In genomic region chr3:20181276-20181675, GRCh38 we compare ENCODE assay signal across 21 cellular contexts. TPM values are rescaled to one million over a fixed set of nuclear protein-coding genes. Genes with fewer than 3 reads are reported as not detected.
DNase-seq lines count a peak whose midpoint lies in the region; ATAC-seq and TF ChIP-seq lines count a peak whose summit lies in the region.
"Had no signal": no experiment of that assay in that cellular context is flagged by ENCODE, and none has a peak within 500 bp of the region (broad histone marks: within the 10 kb centered on the region; RNA-seq: fewer than 3 reads in every experiment).

No MANE protein-coding gene starts in this region.

- WGBS in heart left ventricle, 4 donors = 50 to 60% (median 55%) methylated on average over 3 of the region's 3 CpGs
- 68% methylated on average over 3 of the region's 3 CpGs for WGBS in right cardiac atrium

- H3K4me2 ChIP-seq in Loucy (ENCODE audit: low read depth, low read length, poor library complexity, severe bottlenecking) = peak overlapping the region; percentile 49
- no peak overlapping the region for H3K4me2 ChIP-seq in parathyroid adenoma (ENCODE audit: low read length)
- H3K4me2 ChIP-seq: BLaER1 had no signal

- peaks cover 15% of the 10 kb centered on the region for H4K20me1 ChIP-seq in Loucy (ENCODE audit: insufficient read depth, low read length, poor library complexity, severe bottlenecking)
- H4K20me1 ChIP-seq: BLaER1 had no signal

- intact Hi-C loops in heart left ventricle (cut with DNase I) = loop anchor here in 6 of 10 donors (5.0 to 10.0 kb wide), 5 partner anchors 136 to 296 kb away; partner anchors contain the start of genes RAB5A (in 3 of the 6) and KAT2B (in 2 of the 6)
- intact Hi-C loops in cardiac septum (cut with DNase I) = loop anchor here (5.0 kb wide), 1 partner anchor 39 kb away; no protein-coding TSS in a partner anchor
- intact Hi-C loops in left ventricle myocardium inferior (cut with micrococcal nuclease) = no loop called here
- intact Hi-C loops in right cardiac atrium (cut with DNase I) = loop anchor here in 3 of 4 donors (10.0 kb wide), 2 partner anchors 146 to 236 kb away; partner anchors contain the start of gene RAB5A (in 2 of the 3)
- intact Hi-C loops in activated T-helper 1 cell treated with anti-CD3 and anti-CD28 coated beads, Interleukin-12 subunit alpha, Interleukin-12 subunit beta, Interleukin-2, Interleukin-4 antibody, amounts not matched to agents 30 ng/mL and 10 ng/mL and 1 ng/mL, durations not matched to agents 14 hours and 24 hours and 36 hours (cut with micrococcal nuclease) = loop anchor here (10.0 kb wide), 1 partner anchor 1436 kb away; no protein-coding TSS in a partner anchor

- DNase-seq in heart left ventricle = no peak
- no peak for DNase-seq in cardiac septum (ENCODE audit: low spot score)
- DNase-seq in left ventricle myocardium inferior = no peak
- DNase-seq in right cardiac atrium = no peak
- no peak for DNase-seq in activated T-helper 1 cell treated with anti-CD3 and anti-CD28 coated beads, Interleukin-12 subunit alpha, Interleukin-12 subunit beta, Interleukin-2, Interleukin-4 antibody, amounts not matched to agents 30 ng/mL and 10 ng/mL and 1 ng/mL, durations not matched to agents 14 hours and 24 hours and 36 hours (ENCODE audit: low spot score)
- no peak for DNase-seq in activated T-cell treated with anti-CD3 and anti-CD28 coated beads, Interleukin-2, amount 50 U/mL, for 4 hours
- DNase-seq: 8988T; ACHN; BE2C; C1 segment of cervical spinal cord; Calu3; CD4-positive, alpha-beta memory T cell; CD4-positive, CD25-positive, alpha-beta regulatory T cell; CD8-positive, alpha-beta memory T cell; COR-L47; DMS79 treated with DMSO at 0.1 percent for 48 hours; GF-D8 had no signal

- no peak for TF ChIP-seq POLR2A in heart left ventricle (IDR thresholded peaks at IDR 0.05)

- no peaks in the 10 kb centered on the region for H3K27me3 Mint-ChIP-seq in activated T-helper 1 cell treated with anti-CD3 and anti-CD28 coated beads, Interleukin-12 subunit alpha, Interleukin-12 subunit beta, Interleukin-2, Interleukin-4 antibody, amounts not matched to agents 30 ng/mL and 10 ng/mL and 1 ng/mL, durations not matched to agents 14 hours and 24 hours and 36 hours (ENCODE audit: insufficient read depth)
- H3K27me3 Mint-ChIP-seq in activated T-cell treated with anti-CD3 and anti-CD28 coated beads, Interleukin-2, amount 50 U/mL, for 4 hours (ENCODE audit: low read depth) = no peaks in the 10 kb centered on the region
- H3K27me3 Mint-ChIP-seq: CD4-positive, alpha-beta memory T cell; CD4-positive, CD25-positive, alpha-beta regulatory T cell; CD8-positive, alpha-beta memory T cell had no signal

- no peaks in the 10 kb centered on the region for H3K9me2 ChIP-seq in Loucy (replicated peaks; ENCODE audit: low read depth, low read length)

- H3F3A ChIP-seq in Loucy (ENCODE audit: low read depth) = no peaks in the 10 kb centered on the region

- no peak overlapping the region for H3K27ac Mint-ChIP-seq in activated T-helper 1 cell treated with anti-CD3 and anti-CD28 coated beads, Interleukin-12 subunit alpha, Interleukin-12 subunit beta, Interleukin-2, Interleukin-4 antibody, amounts not matched to agents 30 ng/mL and 10 ng/mL and 1 ng/mL, durations not matched to agents 14 hours and 24 hours and 36 hours
- H3K27ac Mint-ChIP-seq: CD4-positive, alpha-beta memory T cell; CD4-positive, CD25-positive, alpha-beta regulatory T cell; CD8-positive, alpha-beta memory T cell had no signal

- H2AFZ ChIP-seq in Loucy (ENCODE audit: low read length) (no peak overlapping the region), parathyroid adenoma (peak overlapping the region; percentile 2)

- peaks cover 19% of the 10 kb centered on the region for H3K4me1 Mint-ChIP-seq in activated T-helper 1 cell treated with anti-CD3 and anti-CD28 coated beads, Interleukin-12 subunit alpha, Interleukin-12 subunit beta, Interleukin-2, Interleukin-4 antibody, amounts not matched to agents 30 ng/mL and 10 ng/mL and 1 ng/mL, durations not matched to agents 14 hours and 24 hours and 36 hours (ENCODE audit: low read depth)
- no peaks in the 10 kb centered on the region for H3K4me1 Mint-ChIP-seq in activated T-cell treated with anti-CD3 and anti-CD28 coated beads, Interleukin-2, amount 50 U/mL, for 4 hours (ENCODE audit: low read depth)
- H3K4me1 Mint-ChIP-seq: CD4-positive, alpha-beta memory T cell had no signal

- peaks cover 36% of the 10 kb centered on the region for H3K36me3 Mint-ChIP-seq in activated T-helper 1 cell treated with anti-CD3 and anti-CD28 coated beads, Interleukin-12 subunit alpha, Interleukin-12 subunit beta, Interleukin-2, Interleukin-4 antibody, amounts not matched to agents 30 ng/mL and 10 ng/mL and 1 ng/mL, durations not matched to agents 14 hours and 24 hours and 36 hours (ENCODE audit: low read depth)
- peaks cover 4% of the 10 kb centered on the region for H3K36me3 Mint-ChIP-seq in activated T-cell treated with anti-CD3 and anti-CD28 coated beads, Interleukin-2, amount 50 U/mL, for 4 hours (ENCODE audit: insufficient read depth)
- H3K36me3 Mint-ChIP-seq: CD4-positive, alpha-beta memory T cell; CD4-positive, CD25-positive, alpha-beta regulatory T cell had no signal

- H3K4me3 Mint-ChIP-seq in activated T-helper 1 cell treated with anti-CD3 and anti-CD28 coated beads, Interleukin-12 subunit alpha, Interleukin-12 subunit beta, Interleukin-2, Interleukin-4 antibody, amounts not matched to agents 30 ng/mL and 10 ng/mL and 1 ng/mL, durations not matched to agents 14 hours and 24 hours and 36 hours = no peak overlapping the region
- H3K4me3 Mint-ChIP-seq in activated T-cell treated with anti-CD3 and anti-CD28 coated beads, Interleukin-2, amount 50 U/mL, for 4 hours = no peak overlapping the region
- H3K4me3 Mint-ChIP-seq: CD14-positive monocyte; CD4-positive, alpha-beta memory T cell had no signal

- H3K9me3 ChIP-seq in heart left ventricle (no peaks in the 10 kb centered on the region), left ventricle myocardium inferior (replicated peaks) (no peaks in the 10 kb centered on the region), right cardiac atrium (ENCODE audit: control insufficient read depth, low read length) (no peaks in the 10 kb centered on the region), Loucy (ENCODE audit: insufficient read depth, low read depth, low read length) (no peaks in the 10 kb centered on the region), parathyroid adenoma (ENCODE audit: control insufficient read depth, low read length) (no peaks in the 10 kb centered on the region)
- H3K9me3 ChIP-seq: BE2C, BLaER1 had no signal

- TF ChIP-seq CTCF in heart left ventricle (IDR thresholded peaks at IDR 0.05) (no peak), left ventricle myocardium inferior (IDR thresholded peaks at IDR 0.05; ENCODE audit: borderline replicate concordance) (no peak), Loucy (conservative IDR thresholded peaks at IDR 0.05; ENCODE audit: low read length) (no peak), parathyroid adenoma (IDR thresholded peaks at IDR 0.05) (no peak)

- H3K4me1 ChIP-seq in heart left ventricle = peaks cover 0 to 15% (median 7%) of the 10 kb centered on the region in 12 donors
- H3K4me1 ChIP-seq in left ventricle myocardium inferior = peaks cover 21% of the 10 kb centered on the region
- no peaks in the 10 kb centered on the region for H3K4me1 ChIP-seq in right cardiac atrium (ENCODE audit: control insufficient read depth, insufficient read depth, low read length)
- peaks cover 32% of the 10 kb centered on the region for H3K4me1 ChIP-seq in Loucy (ENCODE audit: insufficient read depth, low read length, poor library complexity, severe bottlenecking)
- H3K4me1 ChIP-seq in parathyroid adenoma = peaks cover 10% of the 10 kb centered on the region
- H3K4me1 ChIP-seq: BE2C had no signal

- H3K4me3 ChIP-seq in heart left ventricle (no peak overlapping the region), left ventricle myocardium inferior (no peak overlapping the region), right cardiac atrium (ENCODE audit: low read length) (no peak overlapping the region), Loucy (ENCODE audit: low read length, poor library complexity, severe bottlenecking) (peak overlapping the region; percentile 24), parathyroid adenoma (ENCODE audit: low read depth, low read length) (no peak overlapping the region)
- H3K4me3 ChIP-seq: BLaER1 had no signal

- H3K9ac ChIP-seq in Loucy (ENCODE audit: low read depth, low read length, poor library complexity, severe bottlenecking) (no peak overlapping the region), parathyroid adenoma (no peak overlapping the region)
- H3K9ac ChIP-seq: BLaER1 had no signal

- peaks cover 64% of the 10 kb centered on the region for H3K79me2 ChIP-seq in Loucy (ENCODE audit: insufficient read depth, low read length)
- no peaks in the 10 kb centered on the region for H3K79me2 ChIP-seq in parathyroid adenoma

- H3K27me3 ChIP-seq in heart left ventricle (no peaks in the 10 kb centered on the region), left ventricle myocardium inferior (ENCODE audit: low read depth) (no peaks in the 10 kb centered on the region), right cardiac atrium (ENCODE audit: control insufficient read depth, insufficient read depth) (no peaks in the 10 kb centered on the region), Loucy (ENCODE audit: insufficient read depth, low read length, poor library complexity, severe bottlenecking) (no peaks in the 10 kb centered on the region), parathyroid adenoma (ENCODE audit: control insufficient read depth, insufficient read depth, low read length) (no peaks in the 10 kb centered on the region)
- H3K27me3 ChIP-seq: BE2C, BLaER1 had no signal

- H3K27ac ChIP-seq in heart left ventricle (peak overlapping the region in 8 of 12 donors; percentile 2 to 78 (median 63)), left ventricle myocardium inferior (replicated peaks) (peak overlapping the region; percentile 82), right cardiac atrium (ENCODE audit: low read length) (no peak overlapping the region), parathyroid adenoma (no peak overlapping the region)
- H3K27ac ChIP-seq: BLaER1 had no signal

- peak in 3 of 4 donors; percentile 32 to 62 (median 51) for ATAC-seq in heart left ventricle
- no peak for ATAC-seq in right cardiac atrium
- no peak for ATAC-seq in activated T-cell treated with anti-CD3 and anti-CD28 coated beads, Interleukin-2, amount 50 U/mL, for 4 hours

- H3K36me3 ChIP-seq in heart left ventricle = no peaks in the 10 kb centered on the region
- H3K36me3 ChIP-seq in left ventricle myocardium inferior = no peaks in the 10 kb centered on the region
- peaks cover 45% of the 10 kb centered on the region; the same call in 1 of the 2 replicates for H3K36me3 ChIP-seq in Loucy (ENCODE audit: insufficient read depth, low read length)
- no peaks in the 10 kb centered on the region for H3K36me3 ChIP-seq in parathyroid adenoma (ENCODE audit: control insufficient read depth, insufficient read depth, low read length)

- H3K9me3 Mint-ChIP-seq in activated T-helper 1 cell treated with anti-CD3 and anti-CD28 coated beads, Interleukin-12 subunit alpha, Interleukin-12 subunit beta, Interleukin-2, Interleukin-4 antibody, amounts not matched to agents 30 ng/mL and 10 ng/mL and 1 ng/mL, durations not matched to agents 14 hours and 24 hours and 36 hours = no peaks in the 10 kb centered on the region
- no peaks in the 10 kb centered on the region for H3K9me3 Mint-ChIP-seq in activated T-cell treated with anti-CD3 and anti-CD28 coated beads, Interleukin-2, amount 50 U/mL, for 4 hours
- H3K9me3 Mint-ChIP-seq: CD14-positive monocyte; CD4-positive, alpha-beta memory T cell; CD8-positive, alpha-beta memory T cell had no signal

RNA-seq across cellular contexts. Expression of gene SGO1, which starts 4.7 kb away (rescaled TPM):
- 1 to 10 TPM in 2 of 9 donors, under 1 TPM in 3, not detected in 4; 0.12 to 2.8 (median 0.30) TPM for total RNA-seq in heart left ventricle
- polyA plus RNA-seq in heart left ventricle = under 1 TPM in 1 of 2 donors, not detected in 1; 0.04 TPM
- 0.38 TPM for total RNA-seq in cardiac septum
- total RNA-seq in left ventricle myocardium inferior = 0.38 TPM
- total RNA-seq in right cardiac atrium = under 1 TPM; 0.20 to 0.43 (median 0.24) TPM
- not detected for polyA plus RNA-seq in right cardiac atrium
- total RNA-seq in activated T-helper 1 cell treated with anti-CD3 and anti-CD28 coated beads, Interleukin-12 subunit alpha, Interleukin-12 subunit beta, Interleukin-2, Interleukin-4 antibody, amounts not matched to agents 30 ng/mL and 10 ng/mL and 1 ng/mL, durations not matched to agents 14 hours and 24 hours and 36 hours = 17.8 and 18.3 TPM in 2 replicates
- 1 to 10 TPM; 6.5 to 9.2 (median 7.7) TPM for total RNA-seq in activated T-cell treated with anti-CD3 and anti-CD28 coated beads, Interleukin-2, amount 50 U/mL, for 4 hours

Comparison
In these comparisons a context has a peak if more than half of its experiments do, and no peak if none do; other contexts are left out.
1. ATAC-seq: peak in heart left ventricle (3 of 4); none in right cardiac atrium (0 of 2) and activated T-cell treated with anti-CD3 and anti-CD28 coated beads, Interleukin-2, amount 50 U/mL, for 4 hours (0 of 2).
2. H3K27ac ChIP-seq: peak in heart left ventricle (8 of 12) and left ventricle myocardium inferior (single experiment); none in right cardiac atrium (single experiment) and parathyroid adenoma (single experiment).